1 cellular context compared by ENCODE assay signal in genomic region chr3:71132995-71133730, GRCh38.
TF ChIP-seq lines count a peak whose summit lies in the region.

No MANE protein-coding gene starts in this region.

TF ChIP-seq in HepG2, 621 proteins besides CTCF, POLR2A, EP300 and RAD21 (continued from another document and continues in another):
- TF ChIP-seq ARID5B (CRISPR knock-in tag; IDR thresholded peaks at IDR 0.05) (peak; percentile 83), FOXJ3 (CRISPR knock-in tag; IDR thresholded peaks at IDR 0.05; ENCODE audit: borderline replicate concordance) (no peak), ZNF34 (CRISPR knock-in tag; IDR thresholded peaks at IDR 0.05; ENCODE audit: borderline replicate concordance) (no peak), SRF (IDR thresholded peaks at IDR 0.05; ENCODE audit: low read depth, low read length) (no peak), ZNF414 (CRISPR knock-in tag; IDR thresholded peaks at IDR 0.05) (no peak), SAFB2 (CRISPR knock-in tag; IDR thresholded peaks at IDR 0.05; ENCODE audit: borderline replicate concordance, low read depth) (no peak), NFKBIZ (CRISPR knock-in tag; IDR thresholded peaks at IDR 0.05) (no peak), NFE2L1 (CRISPR knock-in tag; IDR thresholded peaks at IDR 0.05; ENCODE audit: borderline replicate concordance) (no peak), ZNF773 (CRISPR knock-in tag; IDR thresholded peaks at IDR 0.05; ENCODE audit: borderline replicate concordance) (no peak), ZNF501 (CRISPR knock-in tag; IDR thresholded peaks at IDR 0.05) (no peak), KDM5A (IDR thresholded peaks at IDR 0.05; ENCODE audit: borderline replicate concordance, low read length) (no peak), TFAP4 (IDR thresholded peaks at IDR 0.05; ENCODE audit: borderline replicate concordance, low read depth) (no peak), MED1 (CRISPR knock-in tag; IDR thresholded peaks at IDR 0.05) (peak; percentile 33; the same call in 1 of the 2 replicates), JUND (CRISPR knock-in tag; IDR thresholded peaks at IDR 0.05) (no peak), ZNF777 (CRISPR knock-in tag; IDR thresholded peaks at IDR 0.05) (no peak), RXRB (CRISPR knock-in tag; IDR thresholded peaks at IDR 0.05; ENCODE audit: borderline replicate concordance) (peak; percentile 17; the same call in 1 of the 2 replicates), FLYWCH1 (CRISPR knock-in tag; IDR thresholded peaks at IDR 0.05) (no peak), ZNF839 (CRISPR knock-in tag; IDR thresholded peaks at IDR 0.05; ENCODE audit: borderline replicate concordance) (no peak), ZBED4 (CRISPR knock-in tag; IDR thresholded peaks at IDR 0.05; ENCODE audit: borderline replicate concordance) (no peak), ZNF138 (CRISPR knock-in tag; IDR thresholded peaks at IDR 0.05; ENCODE audit: low read depth) (no peak), ZNF619 (CRISPR knock-in tag; IDR thresholded peaks at IDR 0.05) (no peak), CBFB (CRISPR knock-in tag; IDR thresholded peaks at IDR 0.05) (no peak), ZBTB4 (CRISPR knock-in tag; IDR thresholded peaks at IDR 0.05; ENCODE audit: borderline replicate concordance) (no peak), ZFX (CRISPR knock-in tag; IDR thresholded peaks at IDR 0.05; ENCODE audit: low read depth) (no peak), HNRNPH1 (optimal IDR thresholded peaks at IDR 0.05; ENCODE audit: low read depth, low read length) (no peak), ZNF543 (CRISPR knock-in tag; IDR thresholded peaks at IDR 0.05) (no peak), ELF3 (CRISPR knock-in tag; IDR thresholded peaks at IDR 0.05) (peak; percentile 34; the same call in 1 of the 2 replicates), POLR2G (IDR thresholded peaks at IDR 0.05; ENCODE audit: low read depth, low read length) (no peak), SMARCE1 (IDR thresholded peaks at IDR 0.05; ENCODE audit: borderline replicate concordance) (no peak), CREBL2 (CRISPR knock-in tag; IDR thresholded peaks at IDR 0.05; ENCODE audit: borderline replicate concordance) (no peak), ZNF720 (CRISPR knock-in tag; IDR thresholded peaks at IDR 0.05) (no peak), MXD1 (CRISPR knock-in tag; IDR thresholded peaks at IDR 0.05) (no peak), NKX3-1 (CRISPR knock-in tag; IDR thresholded peaks at IDR 0.05) (no peak), NCOA2 (CRISPR knock-in tag; IDR thresholded peaks at IDR 0.05) (no peak), HOXA3 (CRISPR knock-in tag; IDR thresholded peaks at IDR 0.05) (peak; percentile 26; the same call in 1 of the 2 replicates), SALL1 (CRISPR knock-in tag; IDR thresholded peaks at IDR 0.05) (peak; percentile 64; the same call in 1 of the 2 replicates), ZNF776 (CRISPR knock-in tag; IDR thresholded peaks at IDR 0.05) (no peak), ZIK1 (CRISPR knock-in tag; IDR thresholded peaks at IDR 0.05; ENCODE audit: borderline replicate concordance, low read depth) (no peak), NR2F6 (IDR thresholded peaks at IDR 0.05) (no peak), NR2F6 (CRISPR knock-in tag; IDR thresholded peaks at IDR 0.05) (0 out of 2 replicates have a peak, but pooled peaks have one; percentile 32), ZSCAN25 (CRISPR knock-in tag; IDR thresholded peaks at IDR 0.05) (no peak), ZNF639 (CRISPR knock-in tag; conservative IDR thresholded peaks at IDR 0.05) (no peak), NFATC3 (CRISPR knock-in tag; IDR thresholded peaks at IDR 0.05) (no peak), ZNF513 (CRISPR knock-in tag; conservative IDR thresholded peaks at IDR 0.05) (no peak), NR0B2 (CRISPR knock-in tag; IDR thresholded peaks at IDR 0.05) (no peak), GATAD2A (CRISPR knock-in tag; IDR thresholded peaks at IDR 0.05) (peak; percentile 82), ZNF256 (CRISPR knock-in tag; conservative IDR thresholded peaks at IDR 0.05) (no peak), SOX5 (CRISPR knock-in tag; IDR thresholded peaks at IDR 0.05; ENCODE audit: borderline replicate concordance) (peak; percentile 79; the same call in 1 of the 2 replicates), RARA (CRISPR knock-in tag; IDR thresholded peaks at IDR 0.05) (peak; percentile 47), SMARCC2 (IDR thresholded peaks at IDR 0.05) (no peak), HMGXB4 (CRISPR knock-in tag; IDR thresholded peaks at IDR 0.05; ENCODE audit: borderline replicate concordance in 1 of 2, low read depth in 1 of 2) (no peak)
